ENCODE assay signal across 21 cellular contexts in genomic region chr22:49234459-49234858, GRCh38.
A peak's percentile ranks its signal among the peaks of the same experiment; 100 is the strongest.
DNase-seq lines count a peak whose midpoint lies in the region; ATAC-seq and TF ChIP-seq lines count a peak whose summit lies in the region.
"Had no signal": no experiment of that assay in that cellular context is flagged by ENCODE, and none has a peak within 500 bp of the region (broad histone marks: within the 10 kb centered on the region; RNA-seq: fewer than 3 reads in every experiment).

No MANE protein-coding gene starts in this region.

- no peaks in the 10 kb centered on the region for H3K36me3 Mint-ChIP-seq in activated naive CD4-positive, alpha-beta T cell treated with anti-CD3 and anti-CD28 coated beads, Interleukin-2, amount 10 ng/mL, durations not matched to agents 7 days and 5 days
- no peaks in the 10 kb centered on the region for H3K36me3 Mint-ChIP-seq in activated naive CD4-positive, alpha-beta T cell treated with anti-CD3 and anti-CD28 coated beads, Interleukin-2, amount 50 U/mL, for 72 hours
- H3K36me3 Mint-ChIP-seq in activated T-helper 2 cell treated with anti-CD3 and anti-CD28 coated beads, Interferon-gamma antibody, Interleukin-2, Interleukin-4, amounts not matched to agents 10 μg/mL and 5 μg/mL and 100 μg/mL, durations not matched to agents 14 hours and 24 hours and 36 hours (ENCODE audit: low read depth): no peaks in the 10 kb centered on the region

- WGBS in testis, 2 donors: 94% methylated on average over 3 of the region's 3 CpGs; no CpG with 5 or more reads in 1 of the 2 donors

- ATAC-seq in activated naive CD4-positive, alpha-beta T cell treated with anti-CD3 and anti-CD28 coated beads, Interleukin-2, amount 50 U/mL, for 72 hours: no peak
- ATAC-seq in left lobe of liver: no peak
- no peak for ATAC-seq in GM18873 (IDR thresholded peaks at IDR 0.05; ENCODE audit: low FRiP score, unreplicated experiment)
- ATAC-seq: GM23338, HCT116, Panc1 had no signal

- H3K4me1 ChIP-seq in testis: no peaks in the 10 kb centered on the region

- CTCF ChIA-PET in activated naive CD4-positive, alpha-beta T cell treated with anti-CD3 and anti-CD28 coated beads, Interleukin-2, amount 10 ng/mL, durations not matched to agents 7 days and 5 days (lab: Charles Lee): no interaction called here

- H3K9me3 Mint-ChIP-seq in activated naive CD4-positive, alpha-beta T cell treated with anti-CD3 and anti-CD28 coated beads, Interleukin-2, amount 10 ng/mL, durations not matched to agents 7 days and 5 days: no peaks in the 10 kb centered on the region
- no peaks in the 10 kb centered on the region for H3K9me3 Mint-ChIP-seq in activated naive CD4-positive, alpha-beta T cell treated with anti-CD3 and anti-CD28 coated beads, Interleukin-2, amount 50 U/mL, for 72 hours
- no peaks in the 10 kb centered on the region for H3K9me3 Mint-ChIP-seq in activated T-helper 2 cell treated with anti-CD3 and anti-CD28 coated beads, Interferon-gamma antibody, Interleukin-2, Interleukin-4, amounts not matched to agents 10 μg/mL and 5 μg/mL and 100 μg/mL, durations not matched to agents 14 hours and 24 hours and 36 hours
- H3K9me3 Mint-ChIP-seq: GM23338 had no signal

- no peaks in the 10 kb centered on the region for H3K27me3 Mint-ChIP-seq in activated naive CD4-positive, alpha-beta T cell treated with anti-CD3 and anti-CD28 coated beads, Interleukin-2, amount 10 ng/mL, durations not matched to agents 7 days and 5 days
- H3K27me3 Mint-ChIP-seq in activated T-helper 2 cell treated with anti-CD3 and anti-CD28 coated beads, Interferon-gamma antibody, Interleukin-2, Interleukin-4, amounts not matched to agents 10 μg/mL and 5 μg/mL and 100 μg/mL, durations not matched to agents 14 hours and 24 hours and 36 hours (ENCODE audit: low read depth): no peaks in the 10 kb centered on the region

- H3K27ac ChIP-seq in testis: no peak overlapping the region
- H3K27ac ChIP-seq: RWPE1, SK-N-MC had no signal

- no peak overlapping the region for H3K4me3 Mint-ChIP-seq in activated naive CD4-positive, alpha-beta T cell treated with anti-CD3 and anti-CD28 coated beads, Interleukin-2, amount 10 ng/mL, durations not matched to agents 7 days and 5 days
- H3K4me3 Mint-ChIP-seq in activated T-helper 2 cell treated with anti-CD3 and anti-CD28 coated beads, Interferon-gamma antibody, Interleukin-2, Interleukin-4, amounts not matched to agents 10 μg/mL and 5 μg/mL and 100 μg/mL, durations not matched to agents 14 hours and 24 hours and 36 hours (ENCODE audit: low read depth): no peak overlapping the region
- H3K4me3 Mint-ChIP-seq: GM23338 had no signal

- no peak for TF ChIP-seq CTCF in testis (IDR thresholded peaks at IDR 0.05)

- no peak for TF ChIP-seq POLR2A in testis (IDR thresholded peaks at IDR 0.05)

- no peaks in the 10 kb centered on the region for H3K4me1 Mint-ChIP-seq in activated naive CD4-positive, alpha-beta T cell treated with anti-CD3 and anti-CD28 coated beads, Interleukin-2, amount 10 ng/mL, durations not matched to agents 7 days and 5 days
- no peaks in the 10 kb centered on the region for H3K4me1 Mint-ChIP-seq in activated T-helper 2 cell treated with anti-CD3 and anti-CD28 coated beads, Interferon-gamma antibody, Interleukin-2, Interleukin-4, amounts not matched to agents 10 μg/mL and 5 μg/mL and 100 μg/mL, durations not matched to agents 14 hours and 24 hours and 36 hours (ENCODE audit: low read depth)

- no peaks in the 10 kb centered on the region for H3K9me3 ChIP-seq in testis
- H3K9me3 ChIP-seq: MG63 had no signal

- H3K4me3 ChIP-seq in testis: no peak overlapping the region
- H3K4me3 ChIP-seq: GM23338, MG63, SK-N-MC had no signal

- no peak overlapping the region for H3K27ac Mint-ChIP-seq in activated naive CD4-positive, alpha-beta T cell treated with anti-CD3 and anti-CD28 coated beads, Interleukin-2, amount 10 ng/mL, durations not matched to agents 7 days and 5 days
- no peak overlapping the region for H3K27ac Mint-ChIP-seq in activated naive CD4-positive, alpha-beta T cell treated with anti-CD3 and anti-CD28 coated beads, Interleukin-2, amount 50 U/mL, for 72 hours
- H3K27ac Mint-ChIP-seq in activated T-helper 2 cell treated with anti-CD3 and anti-CD28 coated beads, Interferon-gamma antibody, Interleukin-2, Interleukin-4, amounts not matched to agents 10 μg/mL and 5 μg/mL and 100 μg/mL, durations not matched to agents 14 hours and 24 hours and 36 hours: no peak overlapping the region
- H3K27ac Mint-ChIP-seq: GM23338 had no signal

- intact Hi-C loops in activated T-helper 2 cell treated with anti-CD3 and anti-CD28 coated beads, Interferon-gamma antibody, Interleukin-2, Interleukin-4, amounts not matched to agents 10 μg/mL and 5 μg/mL and 100 μg/mL, durations not matched to agents 14 hours and 24 hours and 36 hours (cut with micrococcal nuclease): no loop called here
- intact Hi-C loops in testis (cut with DNase I; ENCODE audit: low total_unique reads): no loop called here

- DNase-seq in activated naive CD4-positive, alpha-beta T cell treated with anti-CD3 and anti-CD28 coated beads, Interleukin-2, amount 10 ng/mL, durations not matched to agents 7 days and 5 days: peak; percentile 7
- DNase-seq in activated naive CD4-positive, alpha-beta T cell treated with anti-CD3 and anti-CD28 coated beads, Interleukin-2, amount 50 U/mL, for 72 hours (ENCODE audit: low spot score in 2 of 2): no peak
- peak; percentile 6 for DNase-seq in activated T-helper 2 cell treated with anti-CD3 and anti-CD28 coated beads, Interferon-gamma antibody, Interleukin-2, Interleukin-4, amounts not matched to agents 10 μg/mL and 5 μg/mL and 100 μg/mL, durations not matched to agents 14 hours and 24 hours and 36 hours (ENCODE audit: low spot score)
- DNase-seq in left lobe of liver (ENCODE audit: low spot score) (peak; percentile 36), testis (peak; percentile 5), NCI-H187 (lab: John Stamatoyannopoulos, UW) (no peak)
- DNase-seq: IMR-90, KG1, MG63, NCI-H1694, NCI-H2081, NCI-H2171, NCI-H226, NCI-H510A, SIG-M5 had no signal

- H3K36me3 ChIP-seq in testis (ENCODE audit: low read depth, missing control alignments): no peaks in the 10 kb centered on the region
- H3K36me3 ChIP-seq: MG63 had no signal

- H3K27me3 ChIP-seq in testis: no peaks in the 10 kb centered on the region

Comparison
In these comparisons a context has a peak if more than half of its experiments do, and no peak if none do; other contexts are left out.
1. DNase-seq: peak in activated naive CD4-positive, alpha-beta T cell treated with anti-CD3 and anti-CD28 coated beads, Interleukin-2, amount 10 ng/mL, durations not matched to agents 7 days and 5 days (single experiment), activated T-helper 2 cell treated with anti-CD3 and anti-CD28 coated beads, Interferon-gamma antibody, Interleukin-2, Interleukin-4, amounts not matched to agents 10 μg/mL and 5 μg/mL and 100 μg/mL, durations not matched to agents 14 hours and 24 hours and 36 hours (single experiment), left lobe of liver (single experiment) and testis (single experiment); none in activated naive CD4-positive, alpha-beta T cell treated with anti-CD3 and anti-CD28 coated beads, Interleukin-2, amount 50 U/mL, for 72 hours (0 of 2) and NCI-H187 (0 of 2).